ENCODE assay signal across 7 cellular contexts in the genomic region with DNA sequence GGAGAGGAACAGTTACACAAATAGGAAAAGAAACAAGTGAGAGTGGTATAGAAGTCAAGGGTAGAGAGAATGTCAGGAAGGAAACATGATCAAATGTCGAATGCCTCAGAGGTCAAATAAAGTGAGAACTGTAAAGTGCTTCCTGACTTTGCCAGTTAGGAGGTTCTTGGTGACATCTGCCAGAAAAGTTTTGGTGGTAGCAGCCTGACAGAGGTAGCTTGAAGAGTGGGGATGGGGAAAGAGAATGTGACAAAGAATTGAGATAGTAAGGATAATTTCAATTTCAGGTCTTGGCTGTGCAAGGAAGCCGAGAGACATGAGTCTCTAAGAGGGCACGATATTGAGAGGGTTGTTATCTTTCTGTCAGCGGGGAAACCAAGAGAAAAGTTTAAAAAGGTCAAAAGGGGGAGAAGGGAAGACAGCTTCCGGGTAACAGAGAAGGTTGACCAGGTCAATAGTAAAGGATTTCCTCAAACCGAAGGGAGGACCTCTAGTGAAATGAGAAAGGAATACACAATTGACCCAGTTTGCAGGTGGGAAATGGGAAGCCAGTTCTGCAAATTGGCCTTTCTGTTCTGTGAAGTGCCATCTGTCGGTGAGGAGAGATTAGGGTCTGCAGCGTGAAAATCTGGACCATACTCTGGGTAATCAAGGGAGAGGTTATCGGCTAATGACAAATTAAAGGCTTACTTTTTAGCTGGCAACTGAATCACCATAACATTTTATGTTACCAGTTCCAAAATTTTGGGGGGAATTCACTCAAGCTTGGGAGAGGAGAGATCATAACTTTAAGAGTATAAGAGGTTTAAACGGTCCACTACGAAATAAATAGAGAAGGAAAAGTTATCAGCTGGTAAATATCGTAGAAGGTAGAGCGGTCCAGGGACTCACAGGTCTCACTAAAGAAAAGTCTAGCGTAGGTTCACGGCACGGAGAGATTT. TPM values are rescaled to one million over a fixed set of nuclear protein-coding genes. Genes with fewer than 3 reads are reported as not detected.
A peak's percentile ranks its signal among the peaks of the same experiment; 100 is the strongest.
DNase-seq lines count a peak whose midpoint lies in the region; ATAC-seq and TF ChIP-seq lines count a peak whose summit lies in the region.

No MANE protein-coding gene starts in this region.

- H2BK20ac ChIP-seq in IMR-90 (ENCODE audit: low read depth, low read length): peak overlapping the region; percentile 4; the same call in 1 of the 2 replicates

- in situ Hi-C loops in IMR-90 (cut with MboI; ENCODE audit: low sequenced_read_pairs): loop anchor here (25.0 kb wide), 1 partner anchor 780 kb away; the partner anchor contains the start of genes AGER, AGPAT1, GPSM3 and PBX2
- in situ Hi-C loops in transverse colon (cut with MboI; ENCODE audit: low pct_ligation_motif_present in 1 of 4, low pct_unique_long_range_greater_than_20kb in 1 of 4, low sequenced_read_pairs in 3 of 4): loop anchor here in 1 of 4 donors (25.0 kb wide), 1 partner anchor 445 kb away; the partner anchor contains the start of genes CUTA, PHF1 and SYNGAP1

- peak overlapping the region; percentile 91 to 100 for H4K8ac ChIP-seq in IMR-90 (ENCODE audit: low read depth in 2 of 2, low read length in 2 of 2)

- peak overlapping the region; percentile 93 for H3K9ac ChIP-seq in IMR-90 (ENCODE audit: low read depth, low read length)

- H3K36me3 Mint-ChIP-seq in chondrocyte (ENCODE audit: low read depth): peaks cover 8% of the 10 kb centered on the region

- peak; percentile 43 for TF ChIP-seq CTCF in IMR-90 (conservative IDR thresholded peaks at IDR 0.05; ENCODE audit: low read depth, low read length)
- peak; percentile 81 for TF ChIP-seq CTCF in chondrocyte (IDR thresholded peaks at IDR 0.05)
- peak; percentile 39 for TF ChIP-seq CTCF in lung (IDR thresholded peaks at IDR 0.05; ENCODE audit: control extremely low read depth, extremely low read depth)
- TF ChIP-seq CTCF in transverse colon (IDR thresholded peaks at IDR 0.05): peak in 4 of 5 experiments; percentile 40 to 63 (median 46)

- dilution Hi-C loops in IMR-90 (cut with HindIII; ENCODE audit: low sequenced_read_pairs, unreplicated experiment): no loop called here

- H4K5ac ChIP-seq in IMR-90 (ENCODE audit: low read depth, low read length): peak overlapping the region; percentile 76

- peak overlapping the region; percentile 96 for H3K14ac ChIP-seq in IMR-90 (replicated peaks; ENCODE audit: low read depth, low read length)

- no peaks in the 10 kb centered on the region for H3K27me3 Mint-ChIP-seq in chondrocyte (ENCODE audit: low read depth)

- peak overlapping the region; percentile 80 for H3K4me3 ChIP-seq in IMR-90 (ENCODE audit: insufficient read depth, low read depth, low read length)
- peak overlapping the region; percentile 81 for H3K4me3 ChIP-seq in lung
- peak overlapping the region; percentile 63 to 86 (median 77) for H3K4me3 ChIP-seq in transverse colon

- CTCF ChIA-PET in IMR-90 (lab: Yijun Ruan, JAX): interaction anchor here (0.6 to 2.2 kb wide), 8 partner anchors 10 to 99 kb away, joined by 3 to 10 read pairs (median 4); partner anchors contain the start of gene HLA-DMA

- H3K36me3 ChIP-seq in IMR-90 (ENCODE audit: control insufficient read depth, insufficient read depth, low read length) (peaks cover 2% of the 10 kb centered on the region; the same call in 1 of the 2 replicates), lung (ENCODE audit: control insufficient read depth in 2 of 2, insufficient read depth in 2 of 2, low read length in 2 of 2) (peaks cover 0 to 2% of the 10 kb centered on the region in 2 donors), transverse colon (no peaks in the 10 kb centered on the region)

- ATAC-seq in IMR-90 (ENCODE audit: low read depth): no peak
- no peak for ATAC-seq in lung (ENCODE audit: insufficient read depth, low FRiP score)

- no peaks in the 10 kb centered on the region; the same call in 1 of the 2 replicates for H3K9me1 ChIP-seq in IMR-90 (ENCODE audit: insufficient read depth, low read length)

- peak overlapping the region; percentile 96 for H3K23ac ChIP-seq in IMR-90 (ENCODE audit: low read depth, low read length)

- H3K9me3 ChIP-seq in IMR-90 (ENCODE audit: control insufficient read depth, insufficient read depth, low read length): no peaks in the 10 kb centered on the region
- H3K9me3 ChIP-seq in lung (ENCODE audit: control insufficient read depth in 2 of 2, insufficient read depth in 1 of 2, low read length in 1 of 2): no peaks in the 10 kb centered on the region
- no peaks in the 10 kb centered on the region for H3K9me3 ChIP-seq in transverse colon

- H2BK5ac ChIP-seq in IMR-90 (ENCODE audit: low read depth, low read length, poor library complexity, severe bottlenecking): peak overlapping the region; percentile 89

- peak overlapping the region; percentile 100 for H3K27ac Mint-ChIP-seq in chondrocyte (ENCODE audit: unreplicated experiment)

- TF ChIP-seq RAD21 in IMR-90 (IDR thresholded peaks at IDR 0.05; ENCODE audit: low read length): peak; percentile 50

- no peaks in the 10 kb centered on the region for H3K9me3 Mint-ChIP-seq in chondrocyte (ENCODE audit: low read depth)

- peak overlapping the region; percentile 97 for H2AFZ ChIP-seq in IMR-90 (replicated peaks; ENCODE audit: low read length, poor library complexity)

- DNase-seq in Daoy (ENCODE audit: low read depth) (peak; percentile 72), IMR-90 (peak; percentile 49), RPMI7951 (ENCODE audit: low read depth) (peak; percentile 67), chondrocyte (ENCODE audit: low spot score) (no peak), lung (ENCODE audit: low spot score) (no peak), transverse colon (peak; percentile 37)
- no peak for DNase-seq in effector CD8-positive, alpha-beta T cell (lab: John Stamatoyannopoulos, UW)

- H3K27ac ChIP-seq in IMR-90 (ENCODE audit: insufficient read depth, low read length): peak overlapping the region; percentile 93
- H3K27ac ChIP-seq in lung (ENCODE audit: low read depth in 1 of 2, low read length in 1 of 2): peak overlapping the region; percentile 98 to 99
- H3K27ac ChIP-seq in transverse colon: peak overlapping the region; percentile 98 to 100 (median 99)

- H3K4me3 Mint-ChIP-seq in chondrocyte (ENCODE audit: unreplicated experiment): peak overlapping the region; percentile 94

- peak overlapping the region; percentile 95 for H3K4ac ChIP-seq in IMR-90 (ENCODE audit: low read depth, low read length)

- H3K4me1 Mint-ChIP-seq in chondrocyte (ENCODE audit: low read depth): peaks cover 26% of the 10 kb centered on the region

- peak overlapping the region; percentile 92 for H2AK9ac ChIP-seq in IMR-90 (replicated peaks; ENCODE audit: low read depth, low read length, poor library complexity)

- no peak for TF ChIP-seq POLR2A in IMR-90 (IDR thresholded peaks at IDR 0.05; ENCODE audit: low read depth, low read length)
- TF ChIP-seq POLR2A in transverse colon (IDR thresholded peaks at IDR 0.05): no peak

- peak overlapping the region; percentile 90 for H3K4me2 ChIP-seq in IMR-90 (ENCODE audit: low read depth, low read length)

- H3K27me3 ChIP-seq in IMR-90 (ENCODE audit: control insufficient read depth, insufficient read depth, low read length): no peaks in the 10 kb centered on the region
- H3K27me3 ChIP-seq in lung (ENCODE audit: control insufficient read depth, insufficient read depth): no peaks in the 10 kb centered on the region
- H3K27me3 ChIP-seq in transverse colon: no peaks in the 10 kb centered on the region

- no peak for TF ChIP-seq EP300 in transverse colon (IDR thresholded peaks at IDR 0.05; ENCODE audit: low read depth)

- H3K79me1 ChIP-seq in IMR-90 (ENCODE audit: low read depth in 1 of 2, low read length in 2 of 2): peaks cover 10 to 49% of the 10 kb centered on the region in 2 experiments; a peak in 3 of 4 replicates

- peak overlapping the region; percentile 33; the same call in 1 of the 3 replicates for H2BK15ac ChIP-seq in IMR-90 (ENCODE audit: low read depth, low read length)

- peaks cover 8% of the 10 kb centered on the region for H4K20me1 ChIP-seq in IMR-90 (ENCODE audit: insufficient read depth, low read length)

- intact Hi-C loops in IMR-90 (cut with micrococcal nuclease): loop anchor here (2.0 kb wide), 1 partner anchor 73 kb away; no protein-coding TSS in a partner anchor
- intact Hi-C loops in transverse colon (cut with DNase I; ENCODE audit: low total_unique reads): no loop called here

- H3K4me1 ChIP-seq in IMR-90 (ENCODE audit: control insufficient read depth, insufficient read depth, low read length) (peaks cover 4% of the 10 kb centered on the region; the same call in 1 of the 2 replicates), lung (ENCODE audit: control insufficient read depth in 2 of 2, insufficient read depth in 2 of 2, low read length in 2 of 2) (peaks cover 1 to 8% of the 10 kb centered on the region in 2 donors), transverse colon (peaks cover 6 to 32% (median 23%) of the 10 kb centered on the region in 4 donors)

- peak overlapping the region; percentile 94 for H2AK5ac ChIP-seq in IMR-90 (ENCODE audit: low read depth, low read length)

- BruUV-seq in IMR-90 (replicated peaks; lab: Mats Ljungman, UMichigan): TSS peak; percentile 38

- WGBS in IMR-90 (ENCODE audit: extremely low coverage in 2 of 2, insufficient read length in 1 of 2), 2 experiments: 5% methylated on average over 10 of the region's 16 CpGs; no CpG with 5 or more reads in 1 of the 2 experiments
- 2 to 3% methylated on average over 16 of the region's 16 CpGs for whole genome bisulfite sequencing in lung, 2 donors
- 3 to 4% methylated on average over 11 to 16 of the region's 16 CpGs for WGBS in transverse colon (ENCODE audit: low coverage in 1 of 2), 2 donors

- peak overlapping the region; percentile 62 for H3K18ac ChIP-seq in IMR-90 (ENCODE audit: low read depth, low read length)

- H2BK120ac ChIP-seq in IMR-90 (ENCODE audit: low read depth, low read length): peak overlapping the region; percentile 50

- POLR2A ChIA-PET in IMR-90 (lab: Charles Lee; ENCODE audit: unreplicated experiment): no interaction called here

- H3K56ac ChIP-seq in IMR-90 (ENCODE audit: extremely low read depth, insufficient read depth, low read length): peak overlapping the region; percentile 98

- peak overlapping the region; percentile 87 for H4K91ac ChIP-seq in IMR-90 (ENCODE audit: insufficient read depth, low read depth, low read length)

RNA-seq across cellular contexts. Expression of gene BRD2, which starts 1.0 kb away (rescaled TPM):
- total RNA-seq in Daoy (2014; rRNA removed; shearing (Covaris generic)): 108 and 128 TPM in 2 replicates
- 75.8 and 99.5 TPM in 2 replicates for total RNA-seq in IMR-90 (2012; rRNA removed)
- 140 and 144 TPM in 2 replicates for polyA plus RNA-seq in IMR-90 (2012; rRNA removed)
- 50.6 and 64.6 TPM in 2 replicates for polyA plus RNA-seq in IMR-90 (2012; cell fraction: cytosol; rRNA removed)
- 171 and 486 TPM in 2 replicates for polyA plus RNA-seq in IMR-90 (2012; cell fraction: nucleus; rRNA removed; ENCODE audit: low replicate concordance)
- total RNA-seq in RPMI7951 (2014; rRNA removed; shearing (Covaris generic)): 77.5 and 82.1 TPM in 2 replicates
- total RNA-seq in chondrocyte: 149 to 165 TPM (median 150 TPM) in 3 replicates
- 100 to 1,000 TPM; 178 TPM for total RNA-seq in lung
- polyA plus RNA-seq in lung: 100 to 1,000 TPM; 114 to 117 TPM
- 100 to 1,000 TPM; 116 to 612 (median 238) TPM for total RNA-seq in transverse colon

RNA-seq across cellular contexts. Expression of gene HLA-DMA, which starts 14.5 kb away (rescaled TPM):
- 0.11 and 1.8 TPM in 2 replicates for total RNA-seq in Daoy (2014; rRNA removed; shearing (Covaris generic))
- total RNA-seq in IMR-90 (2012; rRNA removed): 1.7 and 2.3 TPM in 2 replicates
- polyA plus RNA-seq in IMR-90 (2012; rRNA removed): 8.3 and 8.4 TPM in 2 replicates
- polyA plus RNA-seq in IMR-90 (2012; cell fraction: cytosol; rRNA removed): 9.0 and 11.0 TPM in 2 replicates
- polyA plus RNA-seq in IMR-90 (2012; cell fraction: nucleus; rRNA removed; ENCODE audit: low replicate concordance): 11.8 and 23.1 TPM in 2 replicates
- 10.1 and 10.9 TPM in 2 replicates for total RNA-seq in RPMI7951 (2014; rRNA removed; shearing (Covaris generic))
- total RNA-seq in chondrocyte: 3.6 to 5.5 TPM (median 5.4 TPM) in 3 replicates
- 100 to 1,000 TPM in 1 of 2 donors, 10 to 100 TPM in 1; 76.8 to 130 TPM for total RNA-seq in lung
- polyA plus RNA-seq in lung: 100 to 1,000 TPM; 106 to 240 TPM
- total RNA-seq in transverse colon: 10 to 100 TPM in 3 of 4 donors, 1 to 10 TPM in 1; 1.4 to 40.4 (median 20.8) TPM

RNA-seq across cellular contexts. Expression of gene HLA-DMB, which starts 26.6 kb away (rescaled TPM):
- total RNA-seq in Daoy (2014; rRNA removed; shearing (Covaris generic)): 0.23 and 3.2 TPM in 2 replicates
- total RNA-seq in IMR-90 (2012; rRNA removed) (0.18 and 0.28 TPM in 2 replicates), chondrocyte (not detected in 3 replicates), lung (10 to 100 TPM; 42.3 to 76.7 TPM), transverse colon (10 to 100 TPM in 2 of 4 donors, 1 to 10 TPM in 2; 1.8 to 20.8 (median 13.2) TPM)
- polyA plus RNA-seq in IMR-90 (2012; rRNA removed) (0.19 and 0.20 TPM in 2 replicates), lung (10 to 100 TPM; 50.1 to 52.2 TPM)
- 0.10 and 0.18 TPM in 2 replicates for polyA plus RNA-seq in IMR-90 (2012; cell fraction: cytosol; rRNA removed)
- 0.14 and 0.15 TPM in 2 replicates for polyA plus RNA-seq in IMR-90 (2012; cell fraction: nucleus; rRNA removed; ENCODE audit: low replicate concordance)
- 2.5 and 3.1 TPM in 2 replicates for total RNA-seq in RPMI7951 (2014; rRNA removed; shearing (Covaris generic))

RNA-seq across cellular contexts. Expression of gene HLA-DOA, which starts 42.0 kb away (rescaled TPM):
- total RNA-seq in Daoy (2014; rRNA removed; shearing (Covaris generic)): 1.9 TPM in 1 of 2 replicates, not detected in the other
- total RNA-seq in IMR-90 (2012; rRNA removed) (not detected in 2 replicates), chondrocyte (not detected in 3 replicates), lung (10 to 100 TPM; 20.7 to 26.4 TPM), transverse colon (1 to 10 TPM in 3 of 4 donors, under 1 TPM in 1; 0.82 to 7.9 (median 2.6) TPM)
- polyA plus RNA-seq in IMR-90 (2012; rRNA removed) (not detected in 2 replicates), lung (10 to 100 TPM in 1 of 2 donors, 1 to 10 TPM in 1; 4.6 to 12.8 TPM)
- not detected in 2 replicates for polyA plus RNA-seq in IMR-90 (2012; cell fraction: cytosol; rRNA removed)
- polyA plus RNA-seq in IMR-90 (2012; cell fraction: nucleus; rRNA removed; ENCODE audit: low replicate concordance): not detected in 2 replicates
- total RNA-seq in RPMI7951 (2014; rRNA removed; shearing (Covaris generic)): under 0.01 TPM in 1 of 2 replicates, not detected in the other

Comparison
In these comparisons a context has a peak if more than half of its experiments do, and no peak if none do; other contexts are left out.
1. DNase-seq: peak in Daoy (single experiment), IMR-90 (single experiment), RPMI7951 (single experiment) and transverse colon (single experiment); none in chondrocyte (single experiment), lung (single experiment) and effector CD8-positive, alpha-beta T cell (single experiment).
2. Peak in every context shown above with its lines, with median percentiles within 50 percentile points of each other: H3K27ac ChIP-seq, H3K4me3 ChIP-seq and CTCF ChIP-seq.